ENCODE assay signal across 21 cellular contexts in genomic region chr9:37174247-37174646, GRCh38. TPM values are rescaled to one million over a fixed set of nuclear protein-coding genes. Genes with fewer than 3 reads are reported as not detected.
DNase-seq lines count a peak whose midpoint lies in the region; ATAC-seq and TF ChIP-seq lines count a peak whose summit lies in the region.
"Had no signal": no experiment of that assay in that cellular context is flagged by ENCODE, and none has a peak within 500 bp of the region (broad histone marks: within the 10 kb centered on the region; RNA-seq: fewer than 3 reads in every experiment).

No MANE protein-coding gene starts in this region.

- ATAC-seq in left ventricle myocardium superior = no peak
- ATAC-seq in HG03521 (IDR thresholded peaks at IDR 0.05; ENCODE audit: unreplicated experiment) = no peak
- ATAC-seq: activated CD8-positive, alpha-beta memory T cell treated with anti-CD3 and anti-CD28 coated beads, Interleukin-2, amount 10 ng/mL, durations not matched to agents 7 days and 5 days; GM12878; left lung; mucosa of descending colon; Right ventricle myocardium inferior had no signal

- DNase-seq in EL (peak; percentile 19), amniotic stem cell (lab: John Stamatoyannopoulos, UW) (peak; percentile 7), fibroblast of the aortic adventitia (ENCODE audit: low read depth) (peak; percentile 66), GOT3 (lab: John Stamatoyannopoulos, UW) (no peak), left ventricle myocardium superior (no peak)
- DNase-seq in stimulated activated CD4-positive, alpha-beta T cell treated with anti-CD3 and anti-CD28 coated beads, Interleukin-2, amount 100 ng/mL, for 48 hours = no peak
- DNase-seq: activated CD4-positive, alpha-beta T cell treated with anti-CD3 and anti-CD28 coated beads for 4 hours; activated CD8-positive, alpha-beta memory T cell treated with anti-CD3 and anti-CD28 coated beads, Interleukin-2, amount 10 ng/mL, durations not matched to agents 7 days and 5 days; activated naive CD8-positive, alpha-beta T cell treated with anti-CD3 and anti-CD28 coated beads, Interleukin-2, amount 10 ng/mL, durations not matched to agents 7 days and 5 days; caudate nucleus; GF-D8; left lung; mucosa of descending colon; NCI-H1694 treated with DMSO at 0.1 percent for 48 hours; stimulated activated naive CD4-positive, alpha-beta T cell treated with Interleukin-2 at 50 U/mL for 16 hours; transverse colon had no signal

- intact Hi-C loops in left ventricle myocardium superior (cut with micrococcal nuclease) = no loop called here

- TF ChIP-seq CTCF in fibroblast of the aortic adventitia (IDR thresholded peaks at IDR 0.05; ENCODE audit: insufficient read depth, low read length) = no peak

- no peak overlapping the region for H3K4me3 ChIP-seq in fibroblast of the aortic adventitia (ENCODE audit: low read depth, low read length)
- H3K4me3 ChIP-seq: GM12878, left lung, mucosa of descending colon, prostate gland, skin epidermis, transverse colon had no signal

RNA-seq across cellular contexts. Expression of gene ZCCHC7, which starts 53.9 kb away (rescaled TPM):
- total RNA-seq in fibroblast of the aortic adventitia (ENCODE audit: low replicate concordance) (31.8 and 38.5 TPM in 2 replicates), left ventricle myocardium superior (9.0 TPM)

Comparison
In these comparisons a context has a peak if more than half of its experiments do, and no peak if none do; other contexts are left out.
1. DNase-seq: peak in EL (single experiment), amniotic stem cell (single experiment) and fibroblast of the aortic adventitia (single experiment); none in GOT3 (single experiment), stimulated activated CD4-positive, alpha-beta T cell treated with anti-CD3 and anti-CD28 coated beads, Interleukin-2, amount 100 ng/mL, for 48 hours (0 of 2) and left ventricle myocardium superior (single experiment).